Comparison of ENCODE assay signal across 16 cellular contexts in genomic region chr5:139849501-139849900, GRCh38. TPM values are rescaled to one million over a fixed set of nuclear protein-coding genes. Genes with fewer than 3 reads are reported as not detected.
DNase-seq lines count a peak whose midpoint lies in the region; ATAC-seq, FAIRE-seq and TF ChIP-seq lines count a peak whose summit lies in the region.
"Had no signal": no experiment of that assay in that cellular context is flagged by ENCODE, and none has a peak within 500 bp of the region (broad histone marks: within the 10 kb centered on the region; RNA-seq: fewer than 3 reads in every experiment).

No MANE protein-coding gene starts in this region.

- no peak for ATAC-seq in CD4-positive, CD25-positive, alpha-beta regulatory T cell (ENCODE audit: low read depth in 2 of 2)

- CTCF ChIA-PET in CD8-positive, alpha-beta memory T cell (lab: Charles Lee), result interaction anchor here (0.9 to 2.1 kb wide), 4 partner anchors 53 to 119 kb away, joined by 3 to 10 read pairs (median 4); no protein-coding TSS in a partner anchor

- H3K4me2 ChIP-seq in astrocyte (ENCODE audit: low read length), result no peak overlapping the region
- H3K4me2 ChIP-seq: PC-9 had no signal

- no peaks in the 10 kb centered on the region for H3K36me3 ChIP-seq in CD4-positive, CD25-positive, alpha-beta regulatory T cell (ENCODE audit: control insufficient read depth, insufficient read depth, low read length)
- no peaks in the 10 kb centered on the region for H3K36me3 ChIP-seq in CD8-positive, alpha-beta memory T cell (ENCODE audit: insufficient read depth, low read length)
- no peaks in the 10 kb centered on the region for H3K36me3 ChIP-seq in astrocyte (ENCODE audit: insufficient read depth, low read length)
- H3K36me3 ChIP-seq: thyroid gland had no signal

- H3K27me3 Mint-ChIP-seq in CD4-positive, CD25-positive, alpha-beta regulatory T cell, result peaks cover 28% of the 10 kb centered on the region
- H3K27me3 Mint-ChIP-seq in CD8-positive, alpha-beta memory T cell, result peaks cover 9 to 12% of the 10 kb centered on the region in 2 donors
- H3K27me3 Mint-ChIP-seq in astrocyte (ENCODE audit: low read depth, unreplicated experiment) (peaks cover 74% of the 10 kb centered on the region), neural crest cell (ENCODE audit: low read depth) (peaks cover 54% of the 10 kb centered on the region)

- no peak overlapping the region for H2AFZ ChIP-seq in astrocyte (ENCODE audit: low read depth, low read length)
- H2AFZ ChIP-seq: PC-9 had no signal

- POLR2A ChIA-PET in CD8-positive, alpha-beta memory T cell (lab: Charles Lee), result interaction anchor here (1.4 kb wide), 1 partner anchor 139 kb away, joined by 3 read pairs; no protein-coding TSS in a partner anchor

- DNase-seq in CD4-positive, CD25-positive, alpha-beta regulatory T cell, result no peak
- no peak for DNase-seq in CD8-positive, alpha-beta memory T cell
- DNase-seq in astrocyte (ENCODE audit: low read depth) (no peak), neural crest cell (ENCODE audit: low read depth, low spot score) (no peak), mesenteric fat pad (ENCODE audit: low spot score) (no peak), iPS-NIHi11 (ENCODE audit: low spot score) (no peak)
- DNase-seq in stimulated activated naive CD4-positive, alpha-beta T cell treated with Interleukin-2 at 50 U/mL for 16 hours (lab: John Stamatoyannopoulos, UW), result no peak
- DNase-seq: activated gamma-delta T cell treated with Interleukin-2 at 50 U/mL for 16 hours; central memory CD4-positive, alpha-beta T cell; KBM-7; NCI-H146; NCI-H510A; thyroid gland had no signal

- H3K4me3 Mint-ChIP-seq in CD4-positive, CD25-positive, alpha-beta regulatory T cell, result peak overlapping the region; percentile 80 to 87 (median 86)
- H3K4me3 Mint-ChIP-seq in CD8-positive, alpha-beta memory T cell, result peak overlapping the region; percentile 65 to 85 (median 77)
- no peak overlapping the region for H3K4me3 Mint-ChIP-seq in astrocyte (ENCODE audit: unreplicated experiment)
- H3K4me3 Mint-ChIP-seq in neural crest cell, result peak overlapping the region; percentile 77

- H3K4me1 ChIP-seq in CD4-positive, CD25-positive, alpha-beta regulatory T cell (ENCODE audit: control insufficient read depth, insufficient read depth, low read length, poor library complexity, severe bottlenecking), result peaks cover 7% of the 10 kb centered on the region
- H3K4me1 ChIP-seq in CD8-positive, alpha-beta memory T cell (ENCODE audit: insufficient read depth, low read length), result no peaks in the 10 kb centered on the region
- H3K4me1 ChIP-seq in astrocyte (ENCODE audit: insufficient read depth, low read length), result no peaks in the 10 kb centered on the region
- H3K4me1 ChIP-seq: foreskin keratinocyte had no signal

- peak overlapping the region; percentile 50 to 72 (median 71) for H3K27ac Mint-ChIP-seq in CD4-positive, CD25-positive, alpha-beta regulatory T cell
- peak overlapping the region; percentile 7 to 88 (median 70) for H3K27ac Mint-ChIP-seq in CD8-positive, alpha-beta memory T cell
- H3K27ac Mint-ChIP-seq in astrocyte (ENCODE audit: unreplicated experiment), result peak overlapping the region; percentile 1
- H3K27ac Mint-ChIP-seq in neural crest cell (ENCODE audit: unreplicated experiment), result no peak overlapping the region

- H3K9me3 Mint-ChIP-seq in CD4-positive, CD25-positive, alpha-beta regulatory T cell, result no peaks in the 10 kb centered on the region
- H3K9me3 Mint-ChIP-seq in CD8-positive, alpha-beta memory T cell, result no peaks in the 10 kb centered on the region
- H3K9me3 Mint-ChIP-seq in astrocyte (ENCODE audit: unreplicated experiment) (no peaks in the 10 kb centered on the region), neural crest cell (no peaks in the 10 kb centered on the region)

- FAIRE-seq in astrocyte (lab: Jason Lieb, UNC), result no peak
- FAIRE-seq: G401.6 had no signal

- no peak overlapping the region for H3K4me3 ChIP-seq in CD4-positive, CD25-positive, alpha-beta regulatory T cell (ENCODE audit: low read depth, low read length)
- H3K4me3 ChIP-seq in CD8-positive, alpha-beta memory T cell (ENCODE audit: low read length), result no peak overlapping the region
- H3K4me3 ChIP-seq in astrocyte (ENCODE audit: insufficient read depth, low read depth, low read length), result no peak overlapping the region
- H3K4me3 ChIP-seq: PC-9, thyroid gland had no signal

- no peaks in the 10 kb centered on the region for H3K9me3 ChIP-seq in CD4-positive, CD25-positive, alpha-beta regulatory T cell (ENCODE audit: control insufficient read depth in 2 of 2, low read length in 2 of 2)
- no peaks in the 10 kb centered on the region for H3K9me3 ChIP-seq in CD8-positive, alpha-beta memory T cell (ENCODE audit: low read length)
- no peaks in the 10 kb centered on the region for H3K9me3 ChIP-seq in astrocyte (ENCODE audit: insufficient read depth, low read depth, low read length)
- H3K9me3 ChIP-seq: thyroid gland had no signal

- no peak overlapping the region for H3K27ac ChIP-seq in CD4-positive, CD25-positive, alpha-beta regulatory T cell (ENCODE audit: insufficient read depth, low read length, poor library complexity, severe bottlenecking)
- no peak overlapping the region for H3K27ac ChIP-seq in CD8-positive, alpha-beta memory T cell (ENCODE audit: low read depth, low read length)
- no peak overlapping the region for H3K27ac ChIP-seq in astrocyte (ENCODE audit: low read depth, low read length)
- H3K27ac ChIP-seq: foreskin keratinocyte, PC-9, thyroid gland had no signal

- H3K27me3 ChIP-seq in CD4-positive, CD25-positive, alpha-beta regulatory T cell (ENCODE audit: control insufficient read depth, insufficient read depth, low read length), result peaks cover 8% of the 10 kb centered on the region
- H3K27me3 ChIP-seq in CD8-positive, alpha-beta memory T cell (ENCODE audit: insufficient read depth, low read length, poor library complexity, severe bottlenecking), result peaks cover 6% of the 10 kb centered on the region
- peaks cover 14% of the 10 kb centered on the region for H3K27me3 ChIP-seq in astrocyte (ENCODE audit: insufficient read depth, low read length)
- H3K27me3 ChIP-seq: thyroid gland had no signal

- H3K36me3 Mint-ChIP-seq in CD4-positive, CD25-positive, alpha-beta regulatory T cell, result no peaks in the 10 kb centered on the region
- no peaks in the 10 kb centered on the region for H3K36me3 Mint-ChIP-seq in CD8-positive, alpha-beta memory T cell
- peaks cover 3% of the 10 kb centered on the region for H3K36me3 Mint-ChIP-seq in astrocyte (ENCODE audit: low read depth, unreplicated experiment)
- H3K36me3 Mint-ChIP-seq in neural crest cell (ENCODE audit: low read depth), result no peaks in the 10 kb centered on the region

- TF ChIP-seq CTCF in astrocyte (IDR thresholded peaks at IDR 0.05; ENCODE audit: insufficient read depth, low read depth, low read length), result no peak
- TF ChIP-seq CTCF in neural crest cell (conservative IDR thresholded peaks at IDR 0.05), result no peak

- peaks cover 0 to 15% (median 1%) of the 10 kb centered on the region in 4 donors for H3K4me1 Mint-ChIP-seq in CD4-positive, CD25-positive, alpha-beta regulatory T cell
- H3K4me1 Mint-ChIP-seq in CD8-positive, alpha-beta memory T cell, result peaks cover 8 to 21% (median 19%) of the 10 kb centered on the region in 3 donors
- H3K4me1 Mint-ChIP-seq in astrocyte (ENCODE audit: low read depth, unreplicated experiment), result no peaks in the 10 kb centered on the region
- peaks cover 3% of the 10 kb centered on the region for H3K4me1 Mint-ChIP-seq in neural crest cell

- H4K20me1 ChIP-seq in astrocyte (ENCODE audit: insufficient read depth, low read length), result no peaks in the 10 kb centered on the region

- H3K9ac ChIP-seq in astrocyte (ENCODE audit: low read length), result no peak overlapping the region

- H3K79me2 ChIP-seq in astrocyte (ENCODE audit: insufficient read depth, low read length), result no peaks in the 10 kb centered on the region

RNA-seq across cellular contexts. Expression of gene PSD2, which starts 53.9 kb away (rescaled TPM):
- not detected for total RNA-seq in CD4-positive, CD25-positive, alpha-beta regulatory T cell
- not detected for polyA plus RNA-seq in CD4-positive, CD25-positive, alpha-beta regulatory T cell
- total RNA-seq in CD8-positive, alpha-beta memory T cell, result not detected
- polyA plus RNA-seq in CD8-positive, alpha-beta memory T cell, result 0.12 TPM
- total RNA-seq in astrocyte (0.25 and 0.31 TPM in 2 replicates), neural crest cell (0.66 and 0.68 TPM in 2 replicates), mesenteric fat pad (not detected)
- total RNA-seq: foreskin keratinocyte had no signal
- polyA plus RNA-seq: foreskin keratinocyte had no signal
